In genomic region chr1:29800120-29800519, GRCh38 we compare ENCODE assay signal across 16 cellular contexts.
"Had no signal": no experiment of that assay in that cellular context is flagged by ENCODE, and none has a peak within 500 bp of the region (broad histone marks: within the 10 kb centered on the region; RNA-seq: fewer than 3 reads in every experiment).

No MANE protein-coding gene starts in this region.

- H3K4me1 ChIP-seq: adrenal gland had no signal

- H3K27me3 ChIP-seq: adrenal gland, ovary had no signal

- H3K4me3 ChIP-seq: adrenal gland, ovary, sigmoid colon, thyroid gland had no signal

- H3K9me3 ChIP-seq: adrenal gland, ovary, thyroid gland had no signal

- ATAC-seq: activated CD8-positive, alpha-beta T cell treated with anti-CD3 and anti-CD28 coated beads, Interleukin-2, amount 10 ng/mL, durations not matched to agents 7 days and 5 days had no signal

- H3K4me1 Mint-ChIP-seq: activated naive CD4-positive, alpha-beta T cell treated with anti-CD3 and anti-CD28 coated beads, Interleukin-2, amount 50 U/mL, for 24 hours had no signal

- DNase-seq: activated CD4-positive, alpha-beta T cell treated with anti-CD3 and anti-CD28 coated beads for 4 hours; activated CD8-positive, alpha-beta T cell treated with anti-CD3 and anti-CD28 coated beads, Interleukin-2, amount 10 ng/mL, durations not matched to agents 7 days and 5 days; activated T-cell treated with anti-CD3 and anti-CD28 coated beads for 4 hours; caudate nucleus; hypothalamus; kidney glomerular epithelial cell; mesenchymal stem cell; ovary; sigmoid colon; stimulated activated CD4-positive, alpha-beta T cell treated with anti-CD3 and anti-CD28 coated beads, Interleukin-2, amount 100 ng/mL, for 24 hours; T-helper 2 cell; thyroid gland had no signal

- H3K36me3 Mint-ChIP-seq: activated naive CD4-positive, alpha-beta T cell treated with anti-CD3 and anti-CD28 coated beads, Interleukin-2, amount 50 U/mL, for 24 hours had no signal

- H3K27ac ChIP-seq: adrenal gland, ovary, sigmoid colon, thyroid gland had no signal

- H3K36me3 ChIP-seq: adrenal gland, ovary, sigmoid colon, thyroid gland had no signal

- H3K27ac Mint-ChIP-seq: activated CD8-positive, alpha-beta T cell treated with anti-CD3 and anti-CD28 coated beads, Interleukin-2, amount 10 ng/mL, durations not matched to agents 7 days and 5 days; activated naive CD4-positive, alpha-beta T cell treated with anti-CD3 and anti-CD28 coated beads, Interleukin-2, amount 50 U/mL, for 24 hours; activated T-helper 2 cell treated with anti-CD3 and anti-CD28 coated beads, Interferon-gamma antibody, Interleukin-2, Interleukin-4, amounts not matched to agents 10 μg/mL and 5 μg/mL and 100 μg/mL, durations not matched to agents 14 hours and 24 hours and 36 hours; nephron had no signal

- H3K9me3 Mint-ChIP-seq: activated naive CD4-positive, alpha-beta T cell treated with anti-CD3 and anti-CD28 coated beads, Interleukin-2, amount 50 U/mL, for 24 hours; activated T-helper 2 cell treated with anti-CD3 and anti-CD28 coated beads, Interferon-gamma antibody, Interleukin-2, Interleukin-4, amounts not matched to agents 10 μg/mL and 5 μg/mL and 100 μg/mL, durations not matched to agents 14 hours and 24 hours and 36 hours had no signal

- H3K4me3 Mint-ChIP-seq: activated CD8-positive, alpha-beta T cell treated with anti-CD3 and anti-CD28 coated beads, Interleukin-2, amount 10 ng/mL, durations not matched to agents 7 days and 5 days; activated naive CD4-positive, alpha-beta T cell treated with anti-CD3 and anti-CD28 coated beads, Interleukin-2, amount 50 U/mL, for 24 hours; nephron had no signal
